ENCODE assay signal across 16 cellular contexts in the genomic region with DNA sequence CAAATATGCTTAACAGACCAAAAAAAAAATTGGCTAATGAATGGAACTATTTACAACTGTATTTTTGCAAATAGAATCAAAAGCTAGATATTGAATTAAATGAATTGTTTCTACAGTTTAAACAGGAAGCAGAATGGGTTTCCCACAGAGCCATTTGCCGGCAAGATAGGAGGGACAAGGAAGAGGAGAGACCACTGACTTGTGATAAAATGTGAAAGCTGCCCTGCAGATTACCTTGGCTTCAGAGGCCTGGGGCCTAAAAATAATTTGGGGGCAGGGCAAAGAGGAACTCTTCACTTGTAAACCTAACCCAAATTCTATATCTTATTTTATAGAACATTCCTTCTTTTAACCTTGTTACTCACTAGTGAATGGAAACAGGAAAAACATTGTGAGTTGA.
"Had no signal": no experiment of that assay in that cellular context is flagged by ENCODE, and none has a peak within 500 bp of the region (broad histone marks: within the 10 kb centered on the region; RNA-seq: fewer than 3 reads in every experiment).

No MANE protein-coding gene starts in this region.

- DNase-seq: activated CD4-positive, alpha-beta T cell treated with anti-CD3 and anti-CD28 coated beads, Interleukin-2, amount 10 ng/mL, durations not matched to agents 7 days and 5 days; activated CD4-positive, CD25-positive, alpha-beta regulatory T cell; activated CD8-positive, alpha-beta memory T cell treated with anti-CD3 and anti-CD28 coated beads for 24 hours; activated naive CD4-positive, alpha-beta T cell treated with Interleukin-2 at 50 U/mL for 16 hours; caudate nucleus; colonic mucosa; effector CD8-positive, alpha-beta T cell; kidney; left ventricle myocardium inferior; stimulated activated CD4-positive, alpha-beta T cell treated with anti-CD3 and anti-CD28 coated beads, Interleukin-15, amount 100 ng/mL, for 24 hours; stimulated activated CD4-positive, alpha-beta T cell treated with anti-CD3 and anti-CD28 coated beads, Interleukin-4, amount 100 ng/mL, for 24 hours; T-helper 9 cell; tibial artery; uterus had no signal

- H3K27me3 ChIP-seq: colonic mucosa, gastroesophageal sphincter, tibial artery, uterus had no signal

- FAIRE-seq: kidney had no signal

- H3K9me3 ChIP-seq: colonic mucosa, gastroesophageal sphincter, left ventricle myocardium inferior, tibial artery, uterus had no signal

- H3K9ac ChIP-seq: parathyroid adenoma had no signal

- H3K36me3 ChIP-seq: colonic mucosa, gastroesophageal sphincter, left ventricle myocardium inferior, tibial artery, uterus had no signal

- H3K4me3 ChIP-seq: colonic mucosa, gastroesophageal sphincter, left ventricle myocardium inferior, tibial artery, uterus had no signal

- H3K4me1 ChIP-seq: parathyroid adenoma, uterus had no signal

- H3K27ac ChIP-seq: colonic mucosa, gastroesophageal sphincter, left ventricle myocardium inferior, parathyroid adenoma, tibial artery, uterus had no signal
